Comparison of ENCODE assay signal across 8 cellular contexts in the genomic region with DNA sequence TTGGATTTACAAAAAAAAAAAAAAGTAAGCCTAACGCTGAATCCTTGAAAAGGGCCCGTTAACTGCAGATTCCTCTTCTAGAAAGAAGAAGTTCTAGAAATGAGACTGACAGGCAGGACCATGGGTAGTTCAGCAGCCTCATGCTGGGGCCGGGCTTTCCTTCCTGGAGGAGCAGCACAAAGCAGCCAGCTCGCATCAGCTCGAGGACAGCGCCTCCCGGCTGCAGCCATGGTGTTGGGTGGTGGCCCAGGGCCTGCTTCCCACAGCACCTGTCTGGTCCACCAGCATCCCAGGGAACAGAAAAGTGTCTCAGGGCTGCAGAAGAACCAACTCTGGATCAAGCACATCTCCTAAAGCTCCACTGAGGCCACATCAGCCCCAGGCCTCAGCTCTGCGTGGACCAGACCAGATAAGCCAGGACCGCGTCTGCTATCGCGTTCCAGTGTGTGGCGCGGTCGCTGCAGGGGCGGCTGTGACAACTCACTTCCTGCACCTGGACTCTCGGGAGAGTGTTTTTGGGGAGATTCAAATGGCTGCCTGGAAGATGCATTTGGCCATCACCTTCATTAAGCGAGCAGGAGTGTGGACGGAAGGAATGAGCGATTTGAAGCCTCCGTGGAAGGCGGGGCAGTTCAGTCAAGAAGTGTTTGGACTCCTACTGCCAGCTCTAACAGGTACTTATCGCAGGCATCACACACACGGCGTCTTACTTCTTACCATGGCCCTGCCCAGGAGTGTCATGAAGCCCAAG. TPM values are rescaled to one million over a fixed set of nuclear protein-coding genes. Genes with fewer than 3 reads are reported as not detected.
DNase-seq lines count a peak whose midpoint lies in the region; ATAC-seq and TF ChIP-seq lines count a peak whose summit lies in the region.

No MANE protein-coding gene starts in this region.

- no peak for TF ChIP-seq POLR2A in gastroesophageal sphincter (IDR thresholded peaks at IDR 0.05)
- no peak for TF ChIP-seq POLR2A in spleen (IDR thresholded peaks at IDR 0.05)

- H3K36me3 ChIP-seq in gastroesophageal sphincter (peaks cover 0 to 47% of the 10 kb centered on the region in 2 donors), spleen (peaks cover 0 to 89% (median 61%) of the 10 kb centered on the region in 6 donors)

- peak overlapping the region; percentile 75 for H3K4me3 Mint-ChIP-seq in activated CD4-positive, alpha-beta memory T cell treated with anti-CD3 and anti-CD28 coated beads for 36 hours

- no peaks in the 10 kb centered on the region for H3K27me3 Mint-ChIP-seq in activated CD4-positive, alpha-beta memory T cell treated with anti-CD3 and anti-CD28 coated beads for 36 hours

- intact Hi-C loops in activated CD4-positive, alpha-beta memory T cell treated with anti-CD3 and anti-CD28 coated beads for 36 hours (cut with micrococcal nuclease), result loop anchor here (1.0 to 5.0 kb wide), 2 partner anchors 10 to 177 kb away; no protein-coding TSS in a partner anchor
- intact Hi-C loops in spleen (cut with DNase I; ENCODE audit: low total_unique reads), result loop anchor here (10.0 kb wide), 1 partner anchor 51 kb away; a partner anchor contains a TSS

- peaks cover 87% of the 10 kb centered on the region for H3K36me3 Mint-ChIP-seq in activated CD4-positive, alpha-beta memory T cell treated with anti-CD3 and anti-CD28 coated beads for 36 hours

- H3K27me3 ChIP-seq in gastroesophageal sphincter (no peaks in the 10 kb centered on the region), spleen (replicated peaks in 1 of 7) (no peaks in the 10 kb centered on the region)

- no peak for ATAC-seq in gastroesophageal sphincter

- H3K27ac Mint-ChIP-seq in activated CD4-positive, alpha-beta memory T cell treated with anti-CD3 and anti-CD28 coated beads for 36 hours, result peak overlapping the region; percentile 99

- peak overlapping the region; percentile 99 to 100 (median 100) for H3K27ac ChIP-seq in gastroesophageal sphincter
- H3K27ac ChIP-seq in spleen, result peak overlapping the region; percentile 89 to 97 (median 94)

- H3K4me1 ChIP-seq in gastroesophageal sphincter, result peaks cover 56 to 100% (median 92%) of the 10 kb centered on the region in 3 donors
- peaks cover 98 to 100% (median 100%) of the 10 kb centered on the region in 6 donors for H3K4me1 ChIP-seq in spleen

- TF ChIP-seq CTCF in gastroesophageal sphincter (IDR thresholded peaks at IDR 0.05), result peak in 1 of 4 experiments; percentile 63
- peak in 2 of 11 experiments; percentile 19 to 32 for TF ChIP-seq CTCF in spleen (IDR thresholded peaks at IDR 0.05 in 8 of 11, conservative IDR thresholded peaks at IDR 0.05 in 3 of 11)

- no peak for TF ChIP-seq EP300 in gastroesophageal sphincter (IDR thresholded peaks at IDR 0.05)

- H3K4me1 Mint-ChIP-seq in activated CD4-positive, alpha-beta memory T cell treated with anti-CD3 and anti-CD28 coated beads for 36 hours (ENCODE audit: low read depth), result peaks cover 98% of the 10 kb centered on the region

- H3K4me3 ChIP-seq in gastroesophageal sphincter (no peak overlapping the region), spleen (peak overlapping the region in 1 of 8 donors; percentile 40)

- H3K9me3 Mint-ChIP-seq in activated CD4-positive, alpha-beta memory T cell treated with anti-CD3 and anti-CD28 coated beads for 36 hours, result no peaks in the 10 kb centered on the region

- CTCF ChIA-PET in activated CD4-positive, alpha-beta memory T cell treated with anti-CD3 and anti-CD28 coated beads for 36 hours (lab: Charles Lee), result interaction anchor here (0.7 to 5.5 kb wide), 15 partner anchors 10 to 136 kb away, joined by 3 to 34 read pairs (median 5); no protein-coding TSS in a partner anchor

- POLR2A ChIA-PET in activated CD4-positive, alpha-beta memory T cell treated with anti-CD3 and anti-CD28 coated beads for 36 hours (lab: Charles Lee), result interaction anchor here (0.7 to 5.2 kb wide), 8 partner anchors 9 to 45 kb away, joined by 3 to 34 read pairs (median 8); no protein-coding TSS in a partner anchor

- WGBS in gastroesophageal sphincter (ENCODE audit: low coverage in 1 of 2), 2 donors, result 31% methylated on average over 8 of the region's 25 CpGs; no CpG with 5 or more reads in 1 of the 2 donors
- 40 to 56% (median 45%) methylated on average over 25 of the region's 25 CpGs for WGBS in spleen, 5 donors

- no peaks in the 10 kb centered on the region for H3K9me3 ChIP-seq in gastroesophageal sphincter
- H3K9me3 ChIP-seq in spleen, result no peaks in the 10 kb centered on the region

- DNase-seq in NOMO-1 treated with DMSO at 0.1 percent for 48 hours (lab: John Stamatoyannopoulos, UW; ENCODE audit: unreplicated experiment), result peak; percentile 39
- DNase-seq in NOMO-1 treated with dmso at 0.1 percent for 144 hours (lab: John Stamatoyannopoulos, UW; ENCODE audit: unreplicated experiment), result no peak
- peak; percentile 66 for DNase-seq in activated CD4-positive, alpha-beta memory T cell treated with anti-CD3 and anti-CD28 coated beads for 36 hours
- peak; percentile 88 for DNase-seq in spleen
- no peak for DNase-seq in activated CD4-positive, CD25-positive, alpha-beta regulatory T cell (lab: John Stamatoyannopoulos, UW)
- no peak for DNase-seq in effector CD4-positive, alpha-beta T cell
- DNase-seq in Ammon's horn (ENCODE audit: low spot score), result no peak

RNA-seq across cellular contexts. Expression of a gene that starts 53.5 kb away (rescaled TPM):
- total RNA-seq in activated CD4-positive, alpha-beta memory T cell treated with anti-CD3 and anti-CD28 coated beads for 36 hours, result 100 to 1,000 TPM; 712 to 720 TPM
- total RNA-seq in gastroesophageal sphincter (100 to 1,000 TPM; 304 to 366 (median 322) TPM), spleen (1,000 to 10,000 TPM in 4 of 7 donors, 100 to 1,000 TPM in 3; 575 to 1,376 (median 1,013) TPM)
- polyA plus RNA-seq in spleen, result 100 to 1,000 TPM in 1 of 3 donors, 10 to 100 TPM in 2; 59.8 to 166 (median 71.1) TPM

Comparison
In these comparisons a context has a peak if more than half of its experiments do, and no peak if none do; other contexts are left out.
1. DNase-seq: peak in NOMO-1 treated with DMSO at 0.1 percent for 48 hours (single experiment), activated CD4-positive, alpha-beta memory T cell treated with anti-CD3 and anti-CD28 coated beads for 36 hours (single experiment) and spleen (single experiment); none in NOMO-1 treated with dmso at 0.1 percent for 144 hours (single experiment), activated CD4-positive, CD25-positive, alpha-beta regulatory T cell (0 of 4), effector CD4-positive, alpha-beta T cell (single experiment) and Ammon's horn (single experiment).